ENCODE assay signal across 16 cellular contexts in genomic region chr7:150660939-150661613, GRCh38. TPM values are rescaled to one million over a fixed set of nuclear protein-coding genes. Genes with fewer than 3 reads are reported as not detected.
"Had no signal": no experiment of that assay in that cellular context is flagged by ENCODE, and none has a peak within 500 bp of the region (broad histone marks: within the 10 kb centered on the region; RNA-seq: fewer than 3 reads in every experiment).

No MANE protein-coding gene starts in this region.

- H3K9me3 ChIP-seq: pancreas, SJCRH30 had no signal

- ATAC-seq: activated CD8-positive, alpha-beta memory T cell treated with anti-CD3 and anti-CD28 coated beads, Interleukin-2, amount 10 ng/mL, durations not matched to agents 7 days and 5 days; effector memory CD8-positive, alpha-beta T cell; pancreas had no signal

- H3K36me3 ChIP-seq: neural progenitor cell, pancreas, SJCRH30, tibial nerve had no signal

- H3K27me3 Mint-ChIP-seq: activated CD8-positive, alpha-beta memory T cell treated with anti-CD3 and anti-CD28 coated beads, Interleukin-2, amount 10 ng/mL, durations not matched to agents 7 days and 5 days; dendritic cell treated with granulocyte-macrophage colony-stimulating factor and Interleukin-4, amounts not matched to agents 40 ng/mL and 50 ng/mL, for 4 days; effector memory CD8-positive, alpha-beta T cell had no signal

- H3K4me1 ChIP-seq: neural progenitor cell, pancreas, SJCRH30, tibial nerve had no signal

- H3K36me3 Mint-ChIP-seq: brain, neural progenitor cell had no signal

- H3K27ac ChIP-seq: epithelial cell of prostate, neural progenitor cell, pancreas, SJCRH30, tibial nerve, VCaP had no signal

- H3K27me3 ChIP-seq: pancreas, SJCRH30, tibial nerve had no signal

- H3K4me1 Mint-ChIP-seq: brain, neural progenitor cell had no signal

- H3K4me3 ChIP-seq: neural progenitor cell, pancreas, SJCRH30, tibial nerve had no signal

- H3K9me3 Mint-ChIP-seq: dendritic cell treated with granulocyte-macrophage colony-stimulating factor and Interleukin-4, amounts not matched to agents 40 ng/mL and 50 ng/mL, for 4 days; effector memory CD8-positive, alpha-beta T cell had no signal

- DNase-seq: activated CD8-positive, alpha-beta memory T cell treated with anti-CD3 and anti-CD28 coated beads, Interleukin-2, amount 10 ng/mL, durations not matched to agents 7 days and 5 days; activated naive CD4-positive, alpha-beta T cell; amniotic stem cell; effector memory CD8-positive, alpha-beta T cell; kidney glomerular epithelial cell; mesendoderm; pancreas; retina; SJCRH30; T1000 had no signal

- H3K4me3 Mint-ChIP-seq: activated CD8-positive, alpha-beta memory T cell treated with anti-CD3 and anti-CD28 coated beads, Interleukin-2, amount 10 ng/mL, durations not matched to agents 7 days and 5 days; brain; dendritic cell treated with granulocyte-macrophage colony-stimulating factor and Interleukin-4, amounts not matched to agents 40 ng/mL and 50 ng/mL, for 4 days; effector memory CD8-positive, alpha-beta T cell; neural progenitor cell had no signal

- H3K27ac Mint-ChIP-seq: activated CD8-positive, alpha-beta memory T cell treated with anti-CD3 and anti-CD28 coated beads, Interleukin-2, amount 10 ng/mL, durations not matched to agents 7 days and 5 days; brain; dendritic cell treated with granulocyte-macrophage colony-stimulating factor and Interleukin-4, amounts not matched to agents 40 ng/mL and 50 ng/mL, for 4 days; neural progenitor cell had no signal

RNA-seq across cellular contexts. Expression of gene GIMAP2, which starts 24.4 kb away (rescaled TPM):
- total RNA-seq: SJCRH30 had no signal

RNA-seq across cellular contexts. Expression of gene GIMAP6, which starts 28.9 kb away (rescaled TPM):
- total RNA-seq: SJCRH30 had no signal

RNA-seq across cellular contexts. Expression of gene GIMAP1, which starts 55.3 kb away (rescaled TPM):
- total RNA-seq: SJCRH30 had no signal
